Comparison of ENCODE assay signal across 11 cellular contexts in genomic region chr16:1534021-1535020, GRCh38. TPM values are rescaled to one million over a fixed set of nuclear protein-coding genes. Genes with fewer than 3 reads are reported as not detected.
DNase-seq lines count a peak whose midpoint lies in the region; ATAC-seq and TF ChIP-seq lines count a peak whose summit lies in the region.
"Had no signal": no experiment of that assay in that cellular context is flagged by ENCODE, and none has a peak within 500 bp of the region (broad histone marks: within the 10 kb centered on the region; RNA-seq: fewer than 3 reads in every experiment).

No MANE protein-coding gene starts in this region.

- peak overlapping the region; percentile 94 for H3K27ac Mint-ChIP-seq in activated CD4-positive, alpha-beta T cell treated with anti-CD3 and anti-CD28 coated beads, Interleukin-2, amount 10 ng/mL, durations not matched to agents 24 days and 14 days
- H3K27ac Mint-ChIP-seq in brain (peak overlapping the region in 2 of 5 experiments; percentile 52 to 65), mesothelial cell of epicardium (peak overlapping the region; percentile 96)

- no peak for ATAC-seq in HG03175 (IDR thresholded peaks at IDR 0.05; ENCODE audit: unreplicated experiment)

- peak overlapping the region; percentile 67 to 73 for H3K4me3 ChIP-seq in tibial artery
- H3K4me3 ChIP-seq: HAP-1 had no signal

- peak overlapping the region; percentile 86 to 92 for H3K27ac ChIP-seq in tibial artery
- H3K27ac ChIP-seq: C4-2B had no signal

- H3K36me3 Mint-ChIP-seq in activated CD4-positive, alpha-beta T cell treated with anti-CD3 and anti-CD28 coated beads, Interleukin-2, amount 10 ng/mL, durations not matched to agents 24 days and 14 days (ENCODE audit: low read depth): peaks cover 34% of the 10 kb centered on the region
- H3K36me3 Mint-ChIP-seq in brain: no peaks in the 10 kb centered on the region
- no peaks in the 10 kb centered on the region for H3K36me3 Mint-ChIP-seq in mesothelial cell of epicardium

- H3K4me1 Mint-ChIP-seq in activated CD4-positive, alpha-beta T cell treated with anti-CD3 and anti-CD28 coated beads, Interleukin-2, amount 10 ng/mL, durations not matched to agents 24 days and 14 days: peaks cover 37% of the 10 kb centered on the region
- H3K4me1 Mint-ChIP-seq in brain (no peaks in the 10 kb centered on the region), mesothelial cell of epicardium (peaks cover 58% of the 10 kb centered on the region)

- H3K4me1 ChIP-seq in tibial artery: peaks cover 0 to 76% (median 53%) of the 10 kb centered on the region in 4 donors
- H3K4me1 ChIP-seq: HAP-1 had no signal

- H3K27me3 ChIP-seq in tibial artery: no peaks in the 10 kb centered on the region

- no peak for TF ChIP-seq CTCF in brain (conservative IDR thresholded peaks at IDR 0.05)
- TF ChIP-seq CTCF in mesothelial cell of epicardium (IDR thresholded peaks at IDR 0.05; ENCODE audit: unreplicated experiment): no peak
- no peak for TF ChIP-seq CTCF in tibial artery (IDR thresholded peaks at IDR 0.05)

- H3K4me3 Mint-ChIP-seq in activated CD4-positive, alpha-beta T cell treated with anti-CD3 and anti-CD28 coated beads, Interleukin-2, amount 10 ng/mL, durations not matched to agents 24 days and 14 days: peak overlapping the region; percentile 100
- H3K4me3 Mint-ChIP-seq in brain (peak overlapping the region in 3 of 5 experiments; percentile 15 to 61 (median 24)), mesothelial cell of epicardium (peak overlapping the region; percentile 67)

- intact Hi-C loops in activated CD4-positive, alpha-beta T cell treated with anti-CD3 and anti-CD28 coated beads, Interleukin-2, amount 10 ng/mL, durations not matched to agents 24 days and 14 days (cut with micrococcal nuclease): loop anchor here (1.0 to 2.0 kb wide), 3 partner anchors 9 to 78 kb away; partner anchors contain the start of genes CRAMP1, IFT140 and TELO2
- intact Hi-C loops in tibial artery (cut with DNase I; ENCODE audit: low total_unique reads): no loop called here

- no peaks in the 10 kb centered on the region for H3K27me3 Mint-ChIP-seq in activated CD4-positive, alpha-beta T cell treated with anti-CD3 and anti-CD28 coated beads, Interleukin-2, amount 10 ng/mL, durations not matched to agents 24 days and 14 days
- no peaks in the 10 kb centered on the region for H3K27me3 Mint-ChIP-seq in brain
- H3K27me3 Mint-ChIP-seq in mesothelial cell of epicardium (ENCODE audit: low read depth): no peaks in the 10 kb centered on the region

- DNase-seq in activated CD4-positive, alpha-beta T cell treated with anti-CD3 and anti-CD28 coated beads, Interleukin-2, amount 10 ng/mL, durations not matched to agents 24 days and 14 days: peak; percentile 70
- DNase-seq in activated CD4-positive, alpha-beta T cell treated with anti-CD3 and anti-CD28 coated beads, Interleukin-2, amount 50 U/mL, for 1 hour: no peak
- DNase-seq in mesothelial cell of epicardium (ENCODE audit: low spot score in 2 of 2, unreplicated experiment in 2 of 2): no peak
- DNase-seq in tibial artery: no peak
- DNase-seq in NCI-H82 treated with DMSO at 0.1 percent for 48 hours (lab: John Stamatoyannopoulos, UW; ENCODE audit: unreplicated experiment): no peak
- no peak for DNase-seq in NCI-H2227 (lab: John Stamatoyannopoulos, UW; ENCODE audit: unreplicated experiment)
- DNase-seq: NCI-H446 treated with DMSO at 0.1 percent for 48 hours had no signal

- no peaks in the 10 kb centered on the region for H3K9me3 Mint-ChIP-seq in activated CD4-positive, alpha-beta T cell treated with anti-CD3 and anti-CD28 coated beads, Interleukin-2, amount 10 ng/mL, durations not matched to agents 24 days and 14 days
- H3K9me3 Mint-ChIP-seq in brain (no peaks in the 10 kb centered on the region), mesothelial cell of epicardium (no peaks in the 10 kb centered on the region)

- H3K36me3 ChIP-seq in tibial artery: peaks cover 35 to 42% (median 41%) of the 10 kb centered on the region in 3 donors
- H3K36me3 ChIP-seq: HAP-1 had no signal

- H3K9me3 ChIP-seq in tibial artery: no peaks in the 10 kb centered on the region
- H3K9me3 ChIP-seq: HAP-1 had no signal

RNA-seq across cellular contexts. Expression of gene TMEM204, which starts 0.9 kb away (rescaled TPM):
- 19.9 and 20.8 TPM in 2 replicates for total RNA-seq in activated CD4-positive, alpha-beta T cell treated with anti-CD3 and anti-CD28 coated beads, Interleukin-2, amount 10 ng/mL, durations not matched to agents 24 days and 14 days
- polyA plus RNA-seq in brain (ENCODE audit: insufficient read depth, low read depth, low replicate concordance): 11.1 TPM
- 6.6 to 7.7 TPM (median 6.9 TPM) in 3 replicates for total RNA-seq in mesothelial cell of epicardium

RNA-seq across cellular contexts. Expression of gene TELO2, which starts 41.2 kb away (rescaled TPM):
- total RNA-seq in activated CD4-positive, alpha-beta T cell treated with anti-CD3 and anti-CD28 coated beads, Interleukin-2, amount 10 ng/mL, durations not matched to agents 24 days and 14 days: 91.4 and 101 TPM in 2 replicates
- 34.8 TPM for polyA plus RNA-seq in brain (ENCODE audit: insufficient read depth, low read depth, low replicate concordance)
- 66.7 to 70.2 TPM (median 69.8 TPM) in 3 replicates for total RNA-seq in mesothelial cell of epicardium

RNA-seq across cellular contexts. Expression of gene PTX4, which starts 45.6 kb away (rescaled TPM):
- not detected in 2 replicates for total RNA-seq in activated CD4-positive, alpha-beta T cell treated with anti-CD3 and anti-CD28 coated beads, Interleukin-2, amount 10 ng/mL, durations not matched to agents 24 days and 14 days
- not detected for polyA plus RNA-seq in brain (ENCODE audit: insufficient read depth, low read depth, low replicate concordance)
- not detected in 3 replicates for total RNA-seq in mesothelial cell of epicardium

RNA-seq across cellular contexts. Expression of gene CLCN7, which starts 59.5 kb away (rescaled TPM):
- 56.5 and 58.0 TPM in 2 replicates for total RNA-seq in activated CD4-positive, alpha-beta T cell treated with anti-CD3 and anti-CD28 coated beads, Interleukin-2, amount 10 ng/mL, durations not matched to agents 24 days and 14 days
- 52.8 TPM for polyA plus RNA-seq in brain (ENCODE audit: insufficient read depth, low read depth, low replicate concordance)
- 94.5 to 96.1 TPM (median 94.6 TPM) in 3 replicates for total RNA-seq in mesothelial cell of epicardium

Comparison
In these comparisons a context has a peak if more than half of its experiments do, and no peak if none do; other contexts are left out.
1. H3K4me3 Mint-ChIP-seq: peak in every context shown above with its lines; median percentile 100 in activated CD4-positive, alpha-beta T cell treated with anti-CD3 and anti-CD28 coated beads, Interleukin-2, amount 10 ng/mL, durations not matched to agents 24 days and 14 days; 67 in mesothelial cell of epicardium; 24 in brain.